ENCODE assay signal across 8 cellular contexts in the genomic region with DNA sequence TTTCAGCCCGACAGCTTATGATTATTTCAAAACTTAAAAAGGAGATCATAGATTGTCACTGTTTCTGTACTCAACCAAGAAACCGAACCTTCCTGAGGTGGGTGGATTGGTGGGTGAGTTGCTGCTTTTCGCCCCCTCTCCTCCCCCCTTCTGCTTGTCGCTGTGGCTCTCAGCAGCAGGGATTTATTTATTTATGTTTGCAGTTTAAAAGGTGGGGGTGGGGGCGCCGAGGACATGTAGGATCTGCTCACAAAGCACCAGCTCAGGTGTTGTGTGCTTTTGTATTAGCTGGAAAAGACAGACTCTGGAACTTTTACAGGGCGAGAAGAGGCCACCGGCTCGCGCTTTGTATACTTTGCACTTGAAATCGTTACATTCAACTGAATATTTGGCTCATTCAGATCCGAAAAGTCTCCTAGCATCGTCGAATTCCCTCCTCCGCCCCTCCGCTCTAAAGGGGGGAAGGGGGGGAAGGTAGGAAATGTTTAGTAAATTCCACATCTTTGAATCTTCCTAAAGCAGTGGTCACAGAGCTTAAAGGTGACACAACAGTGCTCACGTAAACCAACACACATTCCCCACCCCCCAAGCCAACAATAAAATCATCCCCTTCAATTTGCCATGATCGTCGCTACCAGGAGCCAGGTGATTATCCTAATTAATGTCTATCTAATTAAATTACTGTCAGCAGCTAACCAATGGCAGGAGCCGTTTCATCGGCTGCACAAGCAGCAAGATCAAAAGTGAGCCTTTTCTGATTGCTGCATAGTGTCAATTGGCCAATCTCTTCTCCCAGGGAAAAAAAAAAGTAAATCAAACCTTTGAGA. TPM values are rescaled to one million over a fixed set of nuclear protein-coding genes. Genes with fewer than 3 reads are reported as not detected.
DNase-seq lines count a peak whose midpoint lies in the region; ATAC-seq and TF ChIP-seq lines count a peak whose summit lies in the region.

No MANE protein-coding gene starts in this region.

- H3K27ac ChIP-seq in CD4-positive, CD25-positive, alpha-beta regulatory T cell (ENCODE audit: insufficient read depth, low read length, poor library complexity, severe bottlenecking), result no peak overlapping the region
- H3K27ac ChIP-seq in heart right ventricle (no peak overlapping the region), gastroesophageal sphincter (no peak overlapping the region)

- peak in 1 of 3 donors; percentile 40 for DNase-seq in CD4-positive, CD25-positive, alpha-beta regulatory T cell
- DNase-seq in GM20000 (ENCODE audit: low spot score), result peak; percentile 50
- no peak for DNase-seq in activated CD8-positive, alpha-beta T cell treated with anti-CD3 and anti-CD28 coated beads, Interleukin-2, amount 10 ng/mL, durations not matched to agents 7 days and 5 days
- DNase-seq in left kidney (ENCODE audit: low read depth, low spot score), result peak; percentile 39
- no peak for DNase-seq in GM03348 (ENCODE audit: low spot score)
- DNase-seq in heart right ventricle, result no peak
- no peak for DNase-seq in stimulated activated CD4-positive, alpha-beta T cell treated with anti-CD3 and anti-CD28 coated beads, Interleukin-4, amount 100 ng/mL, for 24 hours

- H3K9me3 Mint-ChIP-seq in CD4-positive, CD25-positive, alpha-beta regulatory T cell, result peaks cover 0 to 2% (median 0%) of the 10 kb centered on the region in 7 donors
- H3K9me3 Mint-ChIP-seq in activated CD8-positive, alpha-beta T cell treated with anti-CD3 and anti-CD28 coated beads, Interleukin-2, amount 10 ng/mL, durations not matched to agents 7 days and 5 days (ENCODE audit: insufficient read depth), result no peaks in the 10 kb centered on the region

- intact Hi-C loops in heart right ventricle (cut with DNase I), result no loop called here

- H3K9me3 ChIP-seq in CD4-positive, CD25-positive, alpha-beta regulatory T cell (ENCODE audit: control insufficient read depth in 2 of 2, low read length in 2 of 2), result no peaks in the 10 kb centered on the region
- H3K9me3 ChIP-seq in heart right ventricle (no peaks in the 10 kb centered on the region), gastroesophageal sphincter (no peaks in the 10 kb centered on the region)

- ATAC-seq in CD4-positive, CD25-positive, alpha-beta regulatory T cell (ENCODE audit: low read depth in 2 of 2), result no peak
- no peak for ATAC-seq in activated CD8-positive, alpha-beta T cell treated with anti-CD3 and anti-CD28 coated beads, Interleukin-2, amount 10 ng/mL, durations not matched to agents 7 days and 5 days
- ATAC-seq in heart right ventricle (no peak), gastroesophageal sphincter (no peak)

- peaks cover 66% of the 10 kb centered on the region for H3K27me3 Mint-ChIP-seq in CD4-positive, CD25-positive, alpha-beta regulatory T cell
- peaks cover 59% of the 10 kb centered on the region for H3K27me3 Mint-ChIP-seq in activated CD8-positive, alpha-beta T cell treated with anti-CD3 and anti-CD28 coated beads, Interleukin-2, amount 10 ng/mL, durations not matched to agents 7 days and 5 days (ENCODE audit: low read depth)

- POLR2A ChIA-PET in activated CD8-positive, alpha-beta T cell treated with anti-CD3 and anti-CD28 coated beads, Interleukin-2, amount 10 ng/mL, durations not matched to agents 7 days and 5 days (lab: Charles Lee), result no interaction called here

- no peak for TF ChIP-seq POLR2A in gastroesophageal sphincter (IDR thresholded peaks at IDR 0.05)

- peaks cover 9% of the 10 kb centered on the region for H3K36me3 Mint-ChIP-seq in CD4-positive, CD25-positive, alpha-beta regulatory T cell
- peaks cover 16% of the 10 kb centered on the region for H3K36me3 Mint-ChIP-seq in activated CD8-positive, alpha-beta T cell treated with anti-CD3 and anti-CD28 coated beads, Interleukin-2, amount 10 ng/mL, durations not matched to agents 7 days and 5 days (ENCODE audit: low read depth)

- WGBS in heart right ventricle, 2 donors, result 5 to 11% methylated on average over 21 of the region's 21 CpGs
- 11 to 16% methylated on average over 17 to 20 of the region's 21 CpGs for WGBS in gastroesophageal sphincter (ENCODE audit: low coverage in 1 of 2), 2 donors

- CTCF ChIA-PET in activated CD8-positive, alpha-beta T cell treated with anti-CD3 and anti-CD28 coated beads, Interleukin-2, amount 10 ng/mL, durations not matched to agents 7 days and 5 days (lab: Charles Lee), result interaction anchor here (0.6 to 1.3 kb wide), 4 partner anchors 22 to 608 kb away, joined by 3 to 4 read pairs (median 3); no protein-coding TSS in a partner anchor

- H3K27ac Mint-ChIP-seq in CD4-positive, CD25-positive, alpha-beta regulatory T cell, result peak overlapping the region in 1 of 3 donors; percentile 6
- H3K27ac Mint-ChIP-seq in activated CD8-positive, alpha-beta T cell treated with anti-CD3 and anti-CD28 coated beads, Interleukin-2, amount 10 ng/mL, durations not matched to agents 7 days and 5 days, result no peak overlapping the region

- no peak for TF ChIP-seq CTCF in GM20000 (IDR thresholded peaks at IDR 0.05; ENCODE audit: extremely low read depth, missing control alignments)
- no peak for TF ChIP-seq CTCF in heart right ventricle (IDR thresholded peaks at IDR 0.05)
- no peak for TF ChIP-seq CTCF in gastroesophageal sphincter (IDR thresholded peaks at IDR 0.05)

- H3K4me3 Mint-ChIP-seq in CD4-positive, CD25-positive, alpha-beta regulatory T cell, result peak overlapping the region; percentile 49 to 88 (median 67)
- peak overlapping the region; percentile 57 for H3K4me3 Mint-ChIP-seq in activated CD8-positive, alpha-beta T cell treated with anti-CD3 and anti-CD28 coated beads, Interleukin-2, amount 10 ng/mL, durations not matched to agents 7 days and 5 days

- no peaks in the 10 kb centered on the region for H3K36me3 ChIP-seq in CD4-positive, CD25-positive, alpha-beta regulatory T cell (ENCODE audit: control insufficient read depth, insufficient read depth, low read length)
- H3K36me3 ChIP-seq in heart right ventricle, result peaks cover 0 to 13% (median 0%) of the 10 kb centered on the region in 9 donors
- no peaks in the 10 kb centered on the region for H3K36me3 ChIP-seq in gastroesophageal sphincter

- peaks cover 10 to 51% (median 39%) of the 10 kb centered on the region in 4 donors for H3K4me1 Mint-ChIP-seq in CD4-positive, CD25-positive, alpha-beta regulatory T cell
- peaks cover 49% of the 10 kb centered on the region for H3K4me1 Mint-ChIP-seq in activated CD8-positive, alpha-beta T cell treated with anti-CD3 and anti-CD28 coated beads, Interleukin-2, amount 10 ng/mL, durations not matched to agents 7 days and 5 days (ENCODE audit: low read depth)

- no peak for TF ChIP-seq EP300 in gastroesophageal sphincter (IDR thresholded peaks at IDR 0.05)

- peaks cover 25% of the 10 kb centered on the region for H3K27me3 ChIP-seq in CD4-positive, CD25-positive, alpha-beta regulatory T cell (ENCODE audit: control insufficient read depth, insufficient read depth, low read length)
- H3K27me3 ChIP-seq in heart right ventricle, result peaks cover 7 to 73% (median 70%) of the 10 kb centered on the region in 7 donors
- H3K27me3 ChIP-seq in gastroesophageal sphincter, result peaks cover 71% of the 10 kb centered on the region

- peaks cover 43% of the 10 kb centered on the region for H3K4me1 ChIP-seq in CD4-positive, CD25-positive, alpha-beta regulatory T cell (ENCODE audit: control insufficient read depth, insufficient read depth, low read length, poor library complexity, severe bottlenecking)
- H3K4me1 ChIP-seq in heart right ventricle (peaks cover 7 to 52% (median 42%) of the 10 kb centered on the region in 9 donors), gastroesophageal sphincter (peaks cover 0 to 54% (median 10%) of the 10 kb centered on the region in 3 donors)

- H3K4me3 ChIP-seq in CD4-positive, CD25-positive, alpha-beta regulatory T cell (ENCODE audit: low read depth, low read length), result peak overlapping the region; percentile 74
- H3K4me3 ChIP-seq in heart right ventricle, result peak overlapping the region in 3 of 10 donors; percentile 54 to 60 (median 58)
- H3K4me3 ChIP-seq in gastroesophageal sphincter, result no peak overlapping the region

RNA-seq across cellular contexts. Expression of a gene that starts 0.4 kb away (rescaled TPM):
- total RNA-seq in CD4-positive, CD25-positive, alpha-beta regulatory T cell, result 0.32 TPM
- polyA plus RNA-seq in CD4-positive, CD25-positive, alpha-beta regulatory T cell, result not detected
- total RNA-seq in activated CD8-positive, alpha-beta T cell treated with anti-CD3 and anti-CD28 coated beads, Interleukin-2, amount 10 ng/mL, durations not matched to agents 7 days and 5 days, result under 1 TPM in 1 of 2 experiments, not detected in 1; 0.10 TPM
- total RNA-seq in heart right ventricle, result not detected
- not detected for polyA plus RNA-seq in heart right ventricle
- total RNA-seq in gastroesophageal sphincter, result not detected

Comparison
In these comparisons a context has a peak if more than half of its experiments do, and no peak if none do; other contexts are left out.
1. DNase-seq: peak in GM20000 (single experiment) and left kidney (single experiment); none in activated CD8-positive, alpha-beta T cell treated with anti-CD3 and anti-CD28 coated beads, Interleukin-2, amount 10 ng/mL, durations not matched to agents 7 days and 5 days (single experiment), GM03348 (single experiment), heart right ventricle (0 of 2) and stimulated activated CD4-positive, alpha-beta T cell treated with anti-CD3 and anti-CD28 coated beads, Interleukin-4, amount 100 ng/mL, for 24 hours (single experiment).